12 cellular contexts compared by ENCODE assay signal in genomic region chr6:100475554-100476325, GRCh38. TPM values are rescaled to one million over a fixed set of nuclear protein-coding genes. Genes with fewer than 3 reads are reported as not detected.
DNase-seq lines count a peak whose midpoint lies in the region; ATAC-seq and TF ChIP-seq lines count a peak whose summit lies in the region.
"Had no signal": no experiment of that assay in that cellular context is flagged by ENCODE, and none has a peak within 500 bp of the region (broad histone marks: within the 10 kb centered on the region; RNA-seq: fewer than 3 reads in every experiment).

No MANE protein-coding gene starts in this region.

- DNase-seq in GM12864 (ENCODE audit: low read depth) = peak; percentile 53
- peak; percentile 58 for DNase-seq in MG63
- DNase-seq in psoas muscle = no peak
- DNase-seq in stimulated activated naive CD4-positive, alpha-beta T cell treated with Interleukin-2 at 50 U/mL for 16 hours (lab: John Stamatoyannopoulos, UW) = no peak
- DNase-seq in brain microvascular endothelial cell = no peak
- no peak for DNase-seq in AG08396 (ENCODE audit: low spot score)
- DNase-seq: activated naive CD8-positive, alpha-beta T cell treated with anti-CD3 and anti-CD28 coated beads for 36 hours; left ventricle myocardium inferior; NCI-H2171 had no signal

- no peaks in the 10 kb centered on the region for H3K27me3 ChIP-seq in MG63
- H3K27me3 ChIP-seq in psoas muscle (ENCODE audit: insufficient read depth in 3 of 3, low read length in 2 of 3) = no peaks in the 10 kb centered on the region
- H3K27me3 ChIP-seq in brain microvascular endothelial cell (replicated peaks) = peaks cover 32% of the 10 kb centered on the region

- in situ Hi-C loops in brain microvascular endothelial cell (cut with HindIII; ENCODE audit: low pct_ligation_motif_present, low sequenced_read_pairs) = no loop called here

- peak overlapping the region; percentile 2; the same call in 1 of the 2 replicates for H3K4me3 ChIP-seq in GM12864 (ENCODE audit: low read depth, low read length)
- no peak overlapping the region for H3K4me3 ChIP-seq in MG63
- no peak overlapping the region for H3K4me3 ChIP-seq in psoas muscle
- no peak overlapping the region for H3K4me3 ChIP-seq in brain microvascular endothelial cell (ENCODE audit: low read depth, low read length)
- H3K4me3 ChIP-seq: left ventricle myocardium inferior had no signal

- peak; percentile 67 for ATAC-seq in GM19452 (IDR thresholded peaks at IDR 0.05; ENCODE audit: unreplicated experiment)
- ATAC-seq in HG02885 (IDR thresholded peaks at IDR 0.05; ENCODE audit: poor library complexity, unreplicated experiment) = peak; percentile 73
- ATAC-seq in psoas muscle = no peak

- 83 to 87% (median 86%) methylated on average over 10 of the region's 10 CpGs for WGBS in psoas muscle, 3 donors

- TF ChIP-seq CTCF in GM12864 (IDR thresholded peaks at IDR 0.05; ENCODE audit: low read depth, low read length, missing control alignments) (no peak), psoas muscle (IDR thresholded peaks at IDR 0.05) (no peak), brain microvascular endothelial cell (IDR thresholded peaks at IDR 0.05; ENCODE audit: low read depth, low read length, missing control alignments) (no peak)

- no peaks in the 10 kb centered on the region for H3K9me3 ChIP-seq in MG63
- H3K9me3 ChIP-seq in psoas muscle = no peaks in the 10 kb centered on the region
- H3K9me3 ChIP-seq: left ventricle myocardium inferior had no signal

- intact Hi-C loops in psoas muscle (cut with DNase I) = loop anchor here (5.0 kb wide), 2 partner anchors 358 to 608 kb away; no protein-coding TSS in a partner anchor

- H3K27ac ChIP-seq in psoas muscle (no peak overlapping the region), brain microvascular endothelial cell (no peak overlapping the region)
- H3K27ac ChIP-seq: epithelial cell of prostate, left ventricle myocardium inferior had no signal

- H3K36me3 ChIP-seq in MG63 (no peaks in the 10 kb centered on the region), psoas muscle (ENCODE audit: insufficient read depth in 1 of 2, low read depth in 1 of 2) (no peaks in the 10 kb centered on the region), brain microvascular endothelial cell (replicated peaks) (no peaks in the 10 kb centered on the region)
- H3K36me3 ChIP-seq: left ventricle myocardium inferior had no signal

- no peaks in the 10 kb centered on the region for H3K4me1 ChIP-seq in psoas muscle
- H3K4me1 ChIP-seq: left ventricle myocardium inferior had no signal

RNA-seq across cellular contexts. Expression of gene SIM1, which starts 11.0 kb away (rescaled TPM):
- 1.7 and 2.4 TPM in 2 replicates for total RNA-seq in MG63 (2014; rRNA removed; shearing (Covaris generic); ENCODE audit: low replicate concordance)
- total RNA-seq in psoas muscle = 10 to 100 TPM in 1 of 4 donors, 1 to 10 TPM in 2, under 1 TPM in 1; 0.60 to 14.4 (median 5.4) TPM
- polyA plus RNA-seq in psoas muscle = 10 to 100 TPM in 1 of 3 donors, 1 to 10 TPM in 1, under 1 TPM in 1; 0.76 to 11.2 (median 4.7) TPM
- total RNA-seq: activated naive CD8-positive, alpha-beta T cell treated with anti-CD3 and anti-CD28 coated beads for 36 hours; left ventricle myocardium inferior had no signal

Comparison
In these comparisons a context has a peak if more than half of its experiments do, and no peak if none do; other contexts are left out.
1. DNase-seq: peak in GM12864 (single experiment) and MG63 (single experiment); none in psoas muscle (0 of 2), stimulated activated naive CD4-positive, alpha-beta T cell treated with Interleukin-2 at 50 U/mL for 16 hours (single experiment), brain microvascular endothelial cell (single experiment) and AG08396 (single experiment).
2. ATAC-seq: peak in GM19452 (single experiment) and HG02885 (single experiment); none in psoas muscle (0 of 4).